In genomic region chr16:14301150-14302030, GRCh38 we compare ENCODE assay signal across 8 cellular contexts.
DNase-seq lines count a peak whose midpoint lies in the region; ATAC-seq, FAIRE-seq and TF ChIP-seq lines count a peak whose summit lies in the region.

No MANE protein-coding gene starts in this region.

- TF ChIP-seq POLR2A in GM12878 (IDR thresholded peaks at IDR 0.05; ENCODE audit: low read depth, low read length) (no peak), suprapubic skin (IDR thresholded peaks at IDR 0.05) (no peak)

- H3K4me3 ChIP-seq in MM.1S (ENCODE audit: low read length) (peak overlapping the region; percentile 62), GM12878 (peak overlapping the region; percentile 78), suprapubic skin (peak overlapping the region; percentile 99)

- no peaks in the 10 kb centered on the region for H3K4me1 ChIP-seq in MM.1S (ENCODE audit: low read length)
- H3K4me1 ChIP-seq in GM12878 (ENCODE audit: control insufficient read depth, insufficient read depth, low read length): peaks cover 6% of the 10 kb centered on the region
- H3K4me1 ChIP-seq in suprapubic skin: peaks cover 47% of the 10 kb centered on the region

- no peaks in the 10 kb centered on the region for H3K36me3 ChIP-seq in MM.1S (replicated peaks; ENCODE audit: insufficient read depth, low read length)
- H3K36me3 ChIP-seq in GM12878 (ENCODE audit: control insufficient read depth in 2 of 2, insufficient read depth in 2 of 2, low read length in 1 of 2): no peaks in the 10 kb centered on the region
- H3K36me3 ChIP-seq in suprapubic skin: no peaks in the 10 kb centered on the region

- H3K79me2 ChIP-seq in MM.1S (ENCODE audit: low read length) (peaks cover 42% of the 10 kb centered on the region), GM12878 (ENCODE audit: control insufficient read depth, insufficient read depth, low read length) (peaks cover 45% of the 10 kb centered on the region)

- in situ Hi-C loops in GM12878 (cut with MboI): no loop called here

- SMC1A ChIA-PET in GM12878 (lab: Charles Lee; ENCODE audit: uncharacterized antibody, unreplicated experiment): interaction anchor here (0.6 to 1.9 kb wide), 20 partner anchors 12 to 379 kb away, joined by 3 to 31 read pairs (median 4); no protein-coding TSS in a partner anchor

- H3K9me2 ChIP-seq in MM.1S (replicated peaks; ENCODE audit: insufficient read depth, low read length): no peaks in the 10 kb centered on the region

- TF ChIP-seq CTCF in MM.1S (IDR thresholded peaks at IDR 0.05; ENCODE audit: low read length) (no peak), GM12878 (IDR thresholded peaks at IDR 0.05 in 2 of 3, conservative IDR thresholded peaks at IDR 0.05 in 1 of 3; ENCODE audit: control insufficient read depth in 2 of 3, extremely low read depth in 1 of 3, insufficient read depth in 1 of 3, low read depth in 3 of 3, low read length in 3 of 3) (no peak), suprapubic skin (IDR thresholded peaks at IDR 0.05) (no peak)

- RAD21 ChIA-PET in GM12878 (lab: Charles Lee; ENCODE audit: unreplicated experiment): interaction anchor here (0.7 to 3.3 kb wide), 16 partner anchors 8 to 382 kb away, joined by 3 to 34 read pairs (median 4); partner anchors contain the start of gene ERCC4

- H2AFZ ChIP-seq in MM.1S (ENCODE audit: low read length) (peak overlapping the region; percentile 54), GM12878 (ENCODE audit: control insufficient read depth, low read depth, low read length) (peak overlapping the region; percentile 64)

- H3K9ac ChIP-seq in MM.1S (ENCODE audit: low read length) (peak overlapping the region; percentile 43), GM12878 (ENCODE audit: control insufficient read depth, insufficient read depth, low read length) (peak overlapping the region; percentile 58; the same call in 1 of the 2 replicates)

- ATAC-seq in GM12878 (peak; percentile 49), HG03025 (IDR thresholded peaks at IDR 0.05; ENCODE audit: low FRiP score, unreplicated experiment) (no peak)

- H3F3A ChIP-seq in MM.1S (ENCODE audit: insufficient read depth, low read length): peaks cover 5% of the 10 kb centered on the region

- peak overlapping the region; percentile 97 for H3K4me2 ChIP-seq in MM.1S (ENCODE audit: low read depth, low read length)
- peak overlapping the region; percentile 87 for H3K4me2 ChIP-seq in GM12878 (ENCODE audit: control insufficient read depth, insufficient read depth)

- FAIRE-seq in GM12878 (lab: Jason Lieb, UNC): no peak

- H3K9me3 ChIP-seq in MM.1S (replicated peaks; ENCODE audit: insufficient read depth, low read length) (no peaks in the 10 kb centered on the region), GM12878 (replicated peaks; ENCODE audit: control insufficient read depth, insufficient read depth, low read length) (no peaks in the 10 kb centered on the region; the same call in 2 of the 3 replicates), suprapubic skin (no peaks in the 10 kb centered on the region)

- POLR2A ChIA-PET in GM12878 (lab: Charles Lee): interaction anchor here (0.6 to 1.2 kb wide), 2 partner anchors 9 to 227 kb away, joined by 3 read pairs; no protein-coding TSS in a partner anchor

- under 1% methylated on average over 18 of the region's 34 CpGs for WGBS in GM12878 (ENCODE audit: insufficient coverage, insufficient replicate concordance, low lambda C conversion rate, missing lambda C conversion rate)
- 3% methylated on average over 11 of the region's 34 CpGs for WGBS in suprapubic skin

- CTCF ChIA-PET in GM12878 (lab: Yijun Ruan, JAX): interaction anchor here (0.5 to 3.8 kb wide), 18 partner anchors 9 to 381 kb away, joined by 3 to 85 read pairs (median 4); partner anchors contain the start of gene ERCC4

- H4K20me1 ChIP-seq in MM.1S (ENCODE audit: insufficient read depth, low read length) (no peaks in the 10 kb centered on the region), GM12878 (ENCODE audit: control insufficient read depth, insufficient read depth) (no peaks in the 10 kb centered on the region)

- H3K27ac ChIP-seq in MM.1S (ENCODE audit: low read length): peak overlapping the region; percentile 44; the same call in 1 of the 2 replicates
- H3K27ac ChIP-seq in GM12878 (ENCODE audit: control insufficient read depth, insufficient read depth): peak overlapping the region; percentile 37
- H3K27ac ChIP-seq in suprapubic skin: peak overlapping the region; percentile 86

- intact Hi-C loops in GM12878 (cut with micrococcal nuclease; ENCODE audit: unreplicated experiment): loop anchor here (1.0 to 10.0 kb wide), 5 partner anchors 9 to 331 kb away; partner anchors contain the start of genes BFAR and PARN

- no peak for TF ChIP-seq RAD21 in GM12878 (IDR thresholded peaks at IDR 0.05; ENCODE audit: insufficient read depth, low read depth, low read length)

- no peaks in the 10 kb centered on the region for H3K27me3 ChIP-seq in MM.1S (replicated peaks; ENCODE audit: insufficient read depth, low read length)
- no peaks in the 10 kb centered on the region for H3K27me3 ChIP-seq in GM12878 (replicated peaks in 1 of 2; ENCODE audit: control insufficient read depth in 2 of 2, insufficient read depth in 2 of 2, low read length in 1 of 2)
- H3K27me3 ChIP-seq in suprapubic skin: no peaks in the 10 kb centered on the region

- BruUV-seq in GM12878 (replicated peaks; lab: Mats Ljungman, UMichigan): no TSS peak

- TF ChIP-seq EP300 in GM12878 (IDR thresholded peaks at IDR 0.05; ENCODE audit: borderline replicate concordance in 1 of 2, control insufficient read depth in 1 of 2, low read depth in 2 of 2, low read length in 2 of 2): no peak
- no peak for TF ChIP-seq EP300 in suprapubic skin (IDR thresholded peaks at IDR 0.05)

- peak; percentile 23 for DNase-seq in NCI-H748 (lab: John Stamatoyannopoulos, UW; ENCODE audit: unreplicated experiment)
- DNase-seq in NCI-H748 treated with DMSO at 0.1 percent for 48 hours (lab: John Stamatoyannopoulos, UW): no peak
- peak; percentile 31 for DNase-seq in MM.1S
- no peak for DNase-seq in GM12878 (ENCODE audit: low read depth, low spot score)
- peak; percentile 7 for DNase-seq in kidney glomerular epithelial cell (lab: John Stamatoyannopoulos, UW)
- peak in 1 of 2 donors; percentile 73 for DNase-seq in suprapubic skin (ENCODE audit: low spot score in 2 of 2)
- DNase-seq in GDM1 (lab: John Stamatoyannopoulos, UW): no peak

TF ChIP-seq in GM12878, 131 proteins besides CTCF, POLR2A, EP300 and RAD21 (continues in another document):
- TF ChIP-seq ATF2 (IDR thresholded peaks at IDR 0.05; ENCODE audit: low read length): no peak
- TF ChIP-seq HCFC1 (IDR thresholded peaks at IDR 0.05; ENCODE audit: low read length): no peak
- TF ChIP-seq ETV6 (conservative IDR thresholded peaks at IDR 0.05 in 1 of 2, IDR thresholded peaks at IDR 0.05 in 1 of 2; ENCODE audit: borderline replicate concordance in 1 of 2, low read depth in 1 of 2): no peak
- TF ChIP-seq ZNF622 (IDR thresholded peaks at IDR 0.05): no peak
- TF ChIP-seq STAT3 (IDR thresholded peaks at IDR 0.05; ENCODE audit: low read depth, low read length): no peak
- TF ChIP-seq EGR1 (IDR thresholded peaks at IDR 0.05; ENCODE audit: borderline replicate concordance in 1 of 2, low read depth in 2 of 2, low read length in 2 of 2): no peak
- no peak for TF ChIP-seq ZSCAN29 (IDR thresholded peaks at IDR 0.05)
- TF ChIP-seq FOXM1 (IDR thresholded peaks at IDR 0.05; ENCODE audit: low read depth, low read length): no peak
- no peak for TF ChIP-seq RFX5 (IDR thresholded peaks at IDR 0.05; ENCODE audit: low read depth, low read length)
- TF ChIP-seq TCF12 (IDR thresholded peaks at IDR 0.05; ENCODE audit: low read depth, low read length): no peak
- TF ChIP-seq, protein P1, sequence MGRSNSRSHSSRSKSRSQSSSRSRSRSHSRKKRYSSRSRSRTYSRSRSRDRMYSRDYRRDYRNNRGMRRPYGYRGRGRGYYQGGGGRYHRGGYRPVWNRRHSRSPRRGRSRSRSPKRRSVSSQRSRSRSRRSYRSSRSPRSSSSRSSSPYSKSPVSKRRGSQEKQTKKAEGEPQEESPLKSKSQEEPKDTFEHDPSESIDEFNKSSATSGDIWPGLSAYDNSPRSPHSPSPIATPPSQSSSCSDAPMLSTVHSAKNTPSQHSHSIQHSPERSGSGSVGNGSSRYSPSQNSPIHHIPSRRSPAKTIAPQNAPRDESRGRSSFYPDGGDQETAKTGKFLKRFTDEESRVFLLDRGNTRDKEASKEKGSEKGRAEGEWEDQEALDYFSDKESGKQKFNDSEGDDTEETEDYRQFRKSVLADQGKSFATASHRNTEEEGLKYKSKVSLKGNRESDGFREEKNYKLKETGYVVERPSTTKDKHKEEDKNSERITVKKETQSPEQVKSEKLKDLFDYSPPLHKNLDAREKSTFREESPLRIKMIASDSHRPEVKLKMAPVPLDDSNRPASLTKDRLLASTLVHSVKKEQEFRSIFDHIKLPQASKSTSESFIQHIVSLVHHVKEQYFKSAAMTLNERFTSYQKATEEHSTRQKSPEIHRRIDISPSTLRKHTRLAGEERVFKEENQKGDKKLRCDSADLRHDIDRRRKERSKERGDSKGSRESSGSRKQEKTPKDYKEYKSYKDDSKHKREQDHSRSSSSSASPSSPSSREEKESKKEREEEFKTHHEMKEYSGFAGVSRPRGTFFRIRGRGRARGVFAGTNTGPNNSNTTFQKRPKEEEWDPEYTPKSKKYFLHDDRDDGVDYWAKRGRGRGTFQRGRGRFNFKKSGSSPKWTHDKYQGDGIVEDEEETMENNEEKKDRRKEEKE (IDR thresholded peaks at IDR 0.05): no peak
- TF ChIP-seq RCOR1 (conservative IDR thresholded peaks at IDR 0.05; ENCODE audit: low read depth, low read length): no peak
- no peak for TF ChIP-seq NR2C2 (IDR thresholded peaks at IDR 0.05; ENCODE audit: borderline replicate concordance, control insufficient read depth, insufficient read length, low read depth)

Comparison
In these comparisons a context has a peak if more than half of its experiments do, and no peak if none do; other contexts are left out.
1. DNase-seq: peak in NCI-H748 (single experiment), MM.1S (single experiment) and kidney glomerular epithelial cell (single experiment); none in NCI-H748 treated with DMSO at 0.1 percent for 48 hours (single experiment), GM12878 (single experiment) and GDM1 (single experiment).
2. Peak in every context shown above with its lines, with median percentiles within 50 percentile points of each other: H3K27ac ChIP-seq and H3K4me3 ChIP-seq.